In the genomic region with DNA sequence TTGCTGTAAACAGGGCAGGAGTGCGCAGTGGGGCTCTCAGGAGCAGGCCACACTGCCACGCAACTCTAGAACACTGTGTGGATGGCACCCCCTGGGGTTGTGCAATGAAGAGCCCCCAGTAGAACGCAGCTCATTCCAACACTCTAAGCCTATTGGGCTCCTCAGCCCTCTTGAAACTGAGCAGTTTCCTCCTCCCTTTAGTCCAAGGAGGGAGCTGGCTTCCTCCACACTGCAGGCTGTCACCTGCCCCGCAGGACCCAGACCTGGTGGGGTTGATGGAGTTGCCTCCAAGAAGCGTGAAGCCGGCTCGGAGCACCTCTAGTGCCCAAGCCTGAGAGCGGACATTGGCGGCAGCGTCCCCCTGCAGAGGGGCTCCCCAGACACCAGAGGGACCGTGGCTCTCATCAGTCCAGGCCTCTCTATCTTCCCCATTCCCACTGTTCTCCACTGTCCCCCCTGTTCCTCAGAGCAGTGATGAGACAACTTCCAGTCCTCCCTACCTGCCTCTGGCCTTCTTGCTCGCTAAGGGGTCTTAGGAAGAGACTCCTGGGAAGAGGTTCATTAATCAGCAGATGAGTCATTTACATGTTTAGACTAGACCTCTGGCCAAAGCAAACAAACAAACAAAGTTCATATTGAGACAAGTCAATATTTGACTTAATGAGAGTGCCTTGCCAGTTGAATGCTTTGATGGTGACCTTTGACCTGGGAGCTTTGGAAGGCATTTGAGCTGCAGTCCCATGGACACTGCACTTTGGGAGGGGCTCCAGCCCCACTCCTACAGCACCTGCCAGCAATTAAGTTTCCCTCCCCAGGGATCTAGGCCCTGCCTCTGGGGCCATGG, we compare ENCODE assay signal across 1 cellular context.
TF ChIP-seq lines count a peak whose summit lies in the region.

No MANE protein-coding gene starts in this region.

TF ChIP-seq in HepG2, 621 proteins besides CTCF, POLR2A, EP300 and RAD21 (continued from another document and continues in another):
- TF ChIP-seq DNMT3B (CRISPR knock-in tag; conservative IDR thresholded peaks at IDR 0.05), result 0 out of 2 replicates have a peak, but pooled peaks have one; percentile 34
- 0 out of 2 replicates have a peak, but pooled peaks have one; percentile 47 for TF ChIP-seq SMYD3 (CRISPR knock-in tag; IDR thresholded peaks at IDR 0.05)
- no peak for TF ChIP-seq ZNF569 (CRISPR knock-in tag; IDR thresholded peaks at IDR 0.05; ENCODE audit: borderline replicate concordance)
- TF ChIP-seq ZNF282 (IDR thresholded peaks at IDR 0.05; ENCODE audit: partially characterized antibody), result no peak
- no peak for TF ChIP-seq TSC22D2 (CRISPR knock-in tag; IDR thresholded peaks at IDR 0.05; ENCODE audit: borderline replicate concordance)
- no peak; the same call in 1 of the 2 replicates for TF ChIP-seq FOXC1 (CRISPR knock-in tag; IDR thresholded peaks at IDR 0.05; ENCODE audit: borderline replicate concordance)
- TF ChIP-seq DPF2 (CRISPR knock-in tag; IDR thresholded peaks at IDR 0.05; ENCODE audit: borderline replicate concordance, low read depth), result peak; percentile 91
- TF ChIP-seq MBNL3 (CRISPR knock-in tag; conservative IDR thresholded peaks at IDR 0.05), result no peak
- TF ChIP-seq, protein P1, sequence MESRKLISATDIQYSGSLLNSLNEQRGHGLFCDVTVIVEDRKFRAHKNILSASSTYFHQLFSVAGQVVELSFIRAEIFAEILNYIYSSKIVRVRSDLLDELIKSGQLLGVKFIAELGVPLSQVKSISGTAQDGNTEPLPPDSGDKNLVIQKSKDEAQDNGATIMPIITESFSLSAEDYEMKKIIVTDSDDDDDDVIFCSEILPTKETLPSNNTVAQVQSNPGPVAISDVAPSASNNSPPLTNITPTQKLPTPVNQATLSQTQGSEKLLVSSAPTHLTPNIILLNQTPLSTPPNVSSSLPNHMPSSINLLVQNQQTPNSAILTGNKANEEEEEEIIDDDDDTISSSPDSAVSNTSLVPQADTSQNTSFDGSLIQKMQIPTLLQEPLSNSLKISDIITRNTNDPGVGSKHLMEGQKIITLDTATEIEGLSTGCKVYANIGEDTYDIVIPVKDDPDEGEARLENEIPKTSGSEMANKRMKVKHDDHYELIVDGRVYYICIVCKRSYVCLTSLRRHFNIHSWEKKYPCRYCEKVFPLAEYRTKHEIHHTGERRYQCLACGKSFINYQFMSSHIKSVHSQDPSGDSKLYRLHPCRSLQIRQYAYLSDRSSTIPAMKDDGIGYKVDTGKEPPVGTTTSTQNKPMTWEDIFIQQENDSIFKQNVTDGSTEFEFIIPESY (CRISPR knock-in tag; IDR thresholded peaks at IDR 0.05), result no peak; the same call in 1 of the 2 replicates
- no peak for TF ChIP-seq ZFYVE20 (CRISPR knock-in tag; IDR thresholded peaks at IDR 0.05; ENCODE audit: borderline replicate concordance, low read depth)
- TF ChIP-seq, protein P2, sequence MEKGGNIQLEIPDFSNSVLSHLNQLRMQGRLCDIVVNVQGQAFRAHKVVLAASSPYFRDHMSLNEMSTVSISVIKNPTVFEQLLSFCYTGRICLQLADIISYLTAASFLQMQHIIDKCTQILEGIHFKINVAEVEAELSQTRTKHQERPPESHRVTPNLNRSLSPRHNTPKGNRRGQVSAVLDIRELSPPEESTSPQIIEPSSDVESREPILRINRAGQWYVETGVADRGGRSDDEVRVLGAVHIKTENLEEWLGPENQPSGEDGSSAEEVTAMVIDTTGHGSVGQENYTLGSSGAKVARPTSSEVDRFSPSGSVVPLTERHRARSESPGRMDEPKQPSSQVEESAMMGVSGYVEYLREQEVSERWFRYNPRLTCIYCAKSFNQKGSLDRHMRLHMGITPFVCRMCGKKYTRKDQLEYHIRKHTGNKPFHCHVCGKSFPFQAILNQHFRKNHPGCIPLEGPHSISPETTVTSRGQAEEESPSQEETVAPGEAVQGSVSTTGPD (CRISPR knock-in tag; IDR thresholded peaks at IDR 0.05), result no peak
- TF ChIP-seq, protein P3, sequence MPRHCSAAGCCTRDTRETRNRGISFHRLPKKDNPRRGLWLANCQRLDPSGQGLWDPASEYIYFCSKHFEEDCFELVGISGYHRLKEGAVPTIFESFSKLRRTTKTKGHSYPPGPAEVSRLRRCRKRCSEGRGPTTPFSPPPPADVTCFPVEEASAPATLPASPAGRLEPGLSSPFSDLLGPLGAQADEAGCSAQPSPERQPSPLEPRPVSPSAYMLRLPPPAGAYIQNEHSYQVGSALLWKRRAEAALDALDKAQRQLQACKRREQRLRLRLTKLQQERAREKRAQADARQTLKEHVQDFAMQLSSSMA (CRISPR knock-in tag; IDR thresholded peaks at IDR 0.05), result no peak
- TF ChIP-seq ZNF382 (CRISPR knock-in tag; IDR thresholded peaks at IDR 0.05; ENCODE audit: borderline replicate concordance), result no peak
- TF ChIP-seq ZNF83 (CRISPR knock-in tag; IDR thresholded peaks at IDR 0.05; ENCODE audit: borderline replicate concordance), result 0 out of 2 replicates have a peak, but pooled peaks have one; percentile 27
- no peak for TF ChIP-seq MED13 (CRISPR knock-in tag; IDR thresholded peaks at IDR 0.05)
- no peak for TF ChIP-seq ZNF556 (CRISPR knock-in tag; IDR thresholded peaks at IDR 0.05; ENCODE audit: borderline replicate concordance)
- TF ChIP-seq, protein P4, sequence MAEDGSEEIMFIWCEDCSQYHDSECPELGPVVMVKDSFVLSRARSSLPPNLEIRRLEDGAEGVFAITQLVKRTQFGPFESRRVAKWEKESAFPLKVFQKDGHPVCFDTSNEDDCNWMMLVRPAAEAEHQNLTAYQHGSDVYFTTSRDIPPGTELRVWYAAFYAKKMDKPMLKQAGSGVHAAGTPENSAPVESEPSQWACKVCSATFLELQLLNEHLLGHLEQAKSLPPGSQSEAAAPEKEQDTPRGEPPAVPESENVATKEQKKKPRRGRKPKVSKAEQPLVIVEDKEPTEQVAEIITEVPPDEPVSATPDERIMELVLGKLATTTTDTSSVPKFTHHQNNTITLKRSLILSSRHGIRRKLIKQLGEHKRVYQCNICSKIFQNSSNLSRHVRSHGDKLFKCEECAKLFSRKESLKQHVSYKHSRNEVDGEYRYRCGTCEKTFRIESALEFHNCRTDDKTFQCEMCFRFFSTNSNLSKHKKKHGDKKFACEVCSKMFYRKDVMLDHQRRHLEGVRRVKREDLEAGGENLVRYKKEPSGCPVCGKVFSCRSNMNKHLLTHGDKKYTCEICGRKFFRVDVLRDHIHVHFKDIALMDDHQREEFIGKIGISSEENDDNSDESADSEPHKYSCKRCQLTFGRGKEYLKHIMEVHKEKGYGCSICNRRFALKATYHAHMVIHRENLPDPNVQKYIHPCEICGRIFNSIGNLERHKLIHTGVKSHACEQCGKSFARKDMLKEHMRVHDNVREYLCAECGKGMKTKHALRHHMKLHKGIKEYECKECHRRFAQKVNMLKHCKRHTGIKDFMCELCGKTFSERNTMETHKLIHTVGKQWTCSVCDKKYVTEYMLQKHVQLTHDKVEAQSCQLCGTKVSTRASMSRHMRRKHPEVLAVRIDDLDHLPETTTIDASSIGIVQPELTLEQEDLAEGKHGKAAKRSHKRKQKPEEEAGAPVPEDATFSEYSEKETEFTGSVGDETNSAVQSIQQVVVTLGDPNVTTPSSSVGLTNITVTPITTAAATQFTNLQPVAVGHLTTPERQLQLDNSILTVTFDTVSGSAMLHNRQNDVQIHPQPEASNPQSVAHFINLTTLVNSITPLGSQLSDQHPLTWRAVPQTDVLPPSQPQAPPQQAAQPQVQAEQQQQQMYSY (CRISPR knock-in tag; IDR thresholded peaks at IDR 0.05), result no peak
- peak; percentile 86; the same call in 1 of the 2 replicates for TF ChIP-seq JUNB (CRISPR knock-in tag; IDR thresholded peaks at IDR 0.05; ENCODE audit: borderline replicate concordance)
- no peak for TF ChIP-seq HMGA1 (CRISPR knock-in tag; conservative IDR thresholded peaks at IDR 0.05)
- no peak for TF ChIP-seq ATF7-NPFF (CRISPR knock-in tag; IDR thresholded peaks at IDR 0.05; ENCODE audit: low read depth)
- peak; percentile 93 for TF ChIP-seq RXRB (CRISPR knock-in tag; IDR thresholded peaks at IDR 0.05; ENCODE audit: borderline replicate concordance)
- TF ChIP-seq, protein P5, sequence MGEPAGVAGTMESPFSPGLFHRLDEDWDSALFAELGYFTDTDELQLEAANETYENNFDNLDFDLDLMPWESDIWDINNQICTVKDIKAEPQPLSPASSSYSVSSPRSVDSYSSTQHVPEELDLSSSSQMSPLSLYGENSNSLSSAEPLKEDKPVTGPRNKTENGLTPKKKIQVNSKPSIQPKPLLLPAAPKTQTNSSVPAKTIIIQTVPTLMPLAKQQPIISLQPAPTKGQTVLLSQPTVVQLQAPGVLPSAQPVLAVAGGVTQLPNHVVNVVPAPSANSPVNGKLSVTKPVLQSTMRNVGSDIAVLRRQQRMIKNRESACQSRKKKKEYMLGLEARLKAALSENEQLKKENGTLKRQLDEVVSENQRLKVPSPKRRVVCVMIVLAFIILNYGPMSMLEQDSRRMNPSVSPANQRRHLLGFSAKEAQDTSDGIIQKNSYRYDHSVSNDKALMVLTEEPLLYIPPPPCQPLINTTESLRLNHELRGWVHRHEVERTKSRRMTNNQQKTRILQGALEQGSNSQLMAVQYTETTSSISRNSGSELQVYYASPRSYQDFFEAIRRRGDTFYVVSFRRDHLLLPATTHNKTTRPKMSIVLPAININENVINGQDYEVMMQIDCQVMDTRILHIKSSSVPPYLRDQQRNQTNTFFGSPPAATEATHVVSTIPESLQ (CRISPR knock-in tag; conservative IDR thresholded peaks at IDR 0.05), result no peak
- peak; percentile 62; the same call in 1 of the 2 replicates for TF ChIP-seq HMG20B (CRISPR knock-in tag; conservative IDR thresholded peaks at IDR 0.05)
- no peak for TF ChIP-seq ZNF326 (CRISPR knock-in tag; IDR thresholded peaks at IDR 0.05; ENCODE audit: borderline replicate concordance)
- TF ChIP-seq NR2F2 (IDR thresholded peaks at IDR 0.05; ENCODE audit: borderline replicate concordance, low read depth), result peak; percentile 91
- TF ChIP-seq ZFX (CRISPR knock-in tag; IDR thresholded peaks at IDR 0.05; ENCODE audit: low read depth), result peak; percentile 11
- TF ChIP-seq ZNF468 (CRISPR knock-in tag; IDR thresholded peaks at IDR 0.05), result no peak
- no peak for TF ChIP-seq HOXA7 (CRISPR knock-in tag; IDR thresholded peaks at IDR 0.05)
- TF ChIP-seq, protein P6, sequence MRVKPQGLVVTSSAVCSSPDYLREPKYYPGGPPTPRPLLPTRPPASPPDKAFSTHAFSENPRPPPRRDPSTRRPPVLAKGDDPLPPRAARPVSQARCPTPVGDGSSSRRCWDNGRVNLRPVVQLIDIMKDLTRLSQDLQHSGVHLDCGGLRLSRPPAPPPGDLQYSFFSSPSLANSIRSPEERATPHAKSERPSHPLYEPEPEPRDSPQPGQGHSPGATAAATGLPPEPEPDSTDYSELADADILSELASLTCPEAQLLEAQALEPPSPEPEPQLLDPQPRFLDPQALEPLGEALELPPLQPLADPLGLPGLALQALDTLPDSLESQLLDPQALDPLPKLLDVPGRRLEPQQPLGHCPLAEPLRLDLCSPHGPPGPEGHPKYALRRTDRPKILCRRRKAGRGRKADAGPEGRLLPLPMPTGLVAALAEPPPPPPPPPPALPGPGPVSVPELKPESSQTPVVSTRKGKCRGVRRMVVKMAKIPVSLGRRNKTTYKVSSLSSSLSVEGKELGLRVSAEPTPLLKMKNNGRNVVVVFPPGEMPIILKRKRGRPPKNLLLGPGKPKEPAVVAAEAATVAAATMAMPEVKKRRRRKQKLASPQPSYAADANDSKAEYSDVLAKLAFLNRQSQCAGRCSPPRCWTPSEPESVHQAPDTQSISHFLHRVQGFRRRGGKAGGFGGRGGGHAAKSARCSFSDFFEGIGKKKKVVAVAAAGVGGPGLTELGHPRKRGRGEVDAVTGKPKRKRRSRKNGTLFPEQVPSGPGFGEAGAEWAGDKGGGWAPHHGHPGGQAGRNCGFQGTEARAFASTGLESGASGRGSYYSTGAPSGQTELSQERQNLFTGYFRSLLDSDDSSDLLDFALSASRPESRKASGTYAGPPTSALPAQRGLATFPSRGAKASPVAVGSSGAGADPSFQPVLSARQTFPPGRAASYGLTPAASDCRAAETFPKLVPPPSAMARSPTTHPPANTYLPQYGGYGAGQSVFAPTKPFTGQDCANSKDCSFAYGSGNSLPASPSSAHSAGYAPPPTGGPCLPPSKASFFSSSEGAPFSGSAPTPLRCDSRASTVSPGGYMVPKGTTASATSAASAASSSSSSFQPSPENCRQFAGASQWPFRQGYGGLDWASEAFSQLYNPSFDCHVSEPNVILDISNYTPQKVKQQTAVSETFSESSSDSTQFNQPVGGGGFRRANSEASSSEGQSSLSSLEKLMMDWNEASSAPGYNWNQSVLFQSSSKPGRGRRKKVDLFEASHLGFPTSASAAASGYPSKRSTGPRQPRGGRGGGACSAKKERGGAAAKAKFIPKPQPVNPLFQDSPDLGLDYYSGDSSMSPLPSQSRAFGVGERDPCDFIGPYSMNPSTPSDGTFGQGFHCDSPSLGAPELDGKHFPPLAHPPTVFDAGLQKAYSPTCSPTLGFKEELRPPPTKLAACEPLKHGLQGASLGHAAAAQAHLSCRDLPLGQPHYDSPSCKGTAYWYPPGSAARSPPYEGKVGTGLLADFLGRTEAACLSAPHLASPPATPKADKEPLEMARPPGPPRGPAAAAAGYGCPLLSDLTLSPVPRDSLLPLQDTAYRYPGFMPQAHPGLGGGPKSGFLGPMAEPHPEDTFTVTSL (CRISPR knock-in tag; IDR thresholded peaks at IDR 0.05; ENCODE audit: borderline replicate concordance), result peak; percentile 61; the same call in 1 of the 2 replicates
- TF ChIP-seq, protein P7, sequence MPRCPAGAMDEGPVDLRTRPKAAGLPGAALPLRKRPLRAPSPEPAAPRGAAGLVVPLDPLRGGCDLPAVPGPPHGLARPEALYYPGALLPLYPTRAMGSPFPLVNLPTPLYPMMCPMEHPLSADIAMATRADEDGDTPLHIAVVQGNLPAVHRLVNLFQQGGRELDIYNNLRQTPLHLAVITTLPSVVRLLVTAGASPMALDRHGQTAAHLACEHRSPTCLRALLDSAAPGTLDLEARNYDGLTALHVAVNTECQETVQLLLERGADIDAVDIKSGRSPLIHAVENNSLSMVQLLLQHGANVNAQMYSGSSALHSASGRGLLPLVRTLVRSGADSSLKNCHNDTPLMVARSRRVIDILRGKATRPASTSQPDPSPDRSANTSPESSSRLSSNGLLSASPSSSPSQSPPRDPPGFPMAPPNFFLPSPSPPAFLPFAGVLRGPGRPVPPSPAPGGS (CRISPR knock-in tag; IDR thresholded peaks at IDR 0.05), result no peak; the same call in 1 of the 2 replicates
- no peak for TF ChIP-seq KLF9 (CRISPR knock-in tag; IDR thresholded peaks at IDR 0.05; ENCODE audit: low read depth)
- TF ChIP-seq NR3C1 (CRISPR knock-in tag; IDR thresholded peaks at IDR 0.05), result no peak
- 0 out of 2 replicates have a peak, but pooled peaks have one; percentile 9 for TF ChIP-seq SMC3 (IDR thresholded peaks at IDR 0.05; ENCODE audit: low read length)
- TF ChIP-seq, protein P8, sequence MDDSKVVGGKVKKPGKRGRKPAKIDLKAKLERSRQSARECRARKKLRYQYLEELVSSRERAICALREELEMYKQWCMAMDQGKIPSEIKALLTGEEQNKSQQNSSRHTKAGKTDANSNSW (CRISPR knock-in tag; IDR thresholded peaks at IDR 0.05; ENCODE audit: borderline replicate concordance), result no peak; the same call in 1 of the 2 replicates
- TF ChIP-seq CENPX (CRISPR knock-in tag; IDR thresholded peaks at IDR 0.05), result no peak
- peak; percentile 24 for TF ChIP-seq YY1 (IDR thresholded peaks at IDR 0.05; ENCODE audit: insufficient read depth, insufficient replicate concordance, low read depth, low read length)
- TF ChIP-seq, protein P9, sequence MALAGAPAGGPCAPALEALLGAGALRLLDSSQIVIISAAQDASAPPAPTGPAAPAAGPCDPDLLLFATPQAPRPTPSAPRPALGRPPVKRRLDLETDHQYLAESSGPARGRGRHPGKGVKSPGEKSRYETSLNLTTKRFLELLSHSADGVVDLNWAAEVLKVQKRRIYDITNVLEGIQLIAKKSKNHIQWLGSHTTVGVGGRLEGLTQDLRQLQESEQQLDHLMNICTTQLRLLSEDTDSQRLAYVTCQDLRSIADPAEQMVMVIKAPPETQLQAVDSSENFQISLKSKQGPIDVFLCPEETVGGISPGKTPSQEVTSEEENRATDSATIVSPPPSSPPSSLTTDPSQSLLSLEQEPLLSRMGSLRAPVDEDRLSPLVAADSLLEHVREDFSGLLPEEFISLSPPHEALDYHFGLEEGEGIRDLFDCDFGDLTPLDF (CRISPR knock-in tag; IDR thresholded peaks at IDR 0.05), result no peak
- TF ChIP-seq ZNF572 (CRISPR knock-in tag; IDR thresholded peaks at IDR 0.05), result no peak
